ENCODE assay signal across 22 cellular contexts in genomic region chr21:39377444-39378050, GRCh38. TPM values are rescaled to one million over a fixed set of nuclear protein-coding genes. Genes with fewer than 3 reads are reported as not detected.
A peak's percentile ranks its signal among the peaks of the same experiment; 100 is the strongest.
DNase-seq lines count a peak whose midpoint lies in the region; ATAC-seq, FAIRE-seq and TF ChIP-seq lines count a peak whose summit lies in the region.
"Had no signal": no experiment of that assay in that cellular context is flagged by ENCODE, and none has a peak within 500 bp of the region (broad histone marks: within the 10 kb centered on the region; RNA-seq: fewer than 3 reads in every experiment).

No MANE protein-coding gene starts in this region.

- no peaks in the 10 kb centered on the region for H3K9me3 Mint-ChIP-seq in CD4-positive, alpha-beta T cell
- no peaks in the 10 kb centered on the region for H3K9me3 Mint-ChIP-seq in chondrocyte (ENCODE audit: low read depth)
- H3K9me3 Mint-ChIP-seq in stimulated activated naive B cell treated with anti-CD40 and anti-IgM and Interleukin-4, amounts not matched to agents 10 μg/mL and 1 μg/mL and 100 μg/mL, for 72 hours: no peaks in the 10 kb centered on the region
- H3K9me3 Mint-ChIP-seq: activated CD8-positive, alpha-beta T cell treated with anti-CD3 and anti-CD28 coated beads for 36 hours; activated T-helper 1 cell treated with anti-CD3 and anti-CD28 coated beads, Interleukin-12 subunit alpha, Interleukin-12 subunit beta, Interleukin-2, Interleukin-4 antibody, amounts not matched to agents 30 ng/mL and 10 ng/mL and 1 ng/mL, durations not matched to agents 14 hours and 24 hours and 36 hours had no signal

- H2BK20ac ChIP-seq in IMR-90 (ENCODE audit: low read depth, low read length): no peak overlapping the region

- no peak overlapping the region for H3K18ac ChIP-seq in IMR-90 (ENCODE audit: low read depth, low read length)

- peaks cover 6% of the 10 kb centered on the region for H3K79me2 ChIP-seq in keratinocyte (ENCODE audit: control insufficient read depth, insufficient read depth, low read length)

- H3K4me2 ChIP-seq in IMR-90 (ENCODE audit: low read depth, low read length) (no peak overlapping the region), keratinocyte (ENCODE audit: control insufficient read depth, extremely low read depth, insufficient read depth, low read depth, low read length) (peak overlapping the region; percentile 6)

- no peak overlapping the region for H3K27ac ChIP-seq in CD4-positive, alpha-beta T cell (ENCODE audit: low read depth, low read length)
- no peak overlapping the region for H3K27ac ChIP-seq in IMR-90 (ENCODE audit: insufficient read depth, low read length)
- H3K27ac ChIP-seq in keratinocyte (ENCODE audit: control insufficient read depth, insufficient read depth, low read length): no peak overlapping the region
- H3K27ac ChIP-seq: adrenal gland, esophagus muscularis mucosa, pancreas had no signal

- no peaks in the 10 kb centered on the region for H3K9me3 ChIP-seq in CD4-positive, alpha-beta T cell (ENCODE audit: control insufficient read depth, low read length)
- H3K9me3 ChIP-seq in IMR-90 (ENCODE audit: control insufficient read depth, insufficient read depth, low read length) (no peaks in the 10 kb centered on the region), keratinocyte (ENCODE audit: control insufficient read depth, low read depth, low read length) (no peaks in the 10 kb centered on the region)
- H3K9me3 ChIP-seq: adrenal gland, esophagus muscularis mucosa, heart right ventricle, pancreas had no signal

- H3K27ac Mint-ChIP-seq in CD4-positive, alpha-beta T cell: no peak overlapping the region
- no peak overlapping the region for H3K27ac Mint-ChIP-seq in chondrocyte (ENCODE audit: unreplicated experiment)
- no peak overlapping the region for H3K27ac Mint-ChIP-seq in stimulated activated naive B cell treated with anti-CD40 and anti-IgM and Interleukin-4, amounts not matched to agents 10 μg/mL and 1 μg/mL and 100 μg/mL, for 72 hours
- H3K27ac Mint-ChIP-seq: activated CD8-positive, alpha-beta T cell treated with anti-CD3 and anti-CD28 coated beads for 36 hours; activated T-helper 1 cell treated with anti-CD3 and anti-CD28 coated beads, Interleukin-12 subunit alpha, Interleukin-12 subunit beta, Interleukin-2, Interleukin-4 antibody, amounts not matched to agents 30 ng/mL and 10 ng/mL and 1 ng/mL, durations not matched to agents 14 hours and 24 hours and 36 hours had no signal

- H3K56ac ChIP-seq in IMR-90 (ENCODE audit: extremely low read depth, insufficient read depth, low read length): no peak overlapping the region

- no peak overlapping the region for H3K23ac ChIP-seq in IMR-90 (ENCODE audit: low read depth, low read length)

- H4K20me1 ChIP-seq in IMR-90 (ENCODE audit: insufficient read depth, low read length) (no peaks in the 10 kb centered on the region), keratinocyte (ENCODE audit: control insufficient read depth, extremely low read depth, insufficient read depth, low read length) (no peaks in the 10 kb centered on the region)

- no peak for ATAC-seq in CD4-positive, alpha-beta T cell (ENCODE audit: poor library complexity)
- ATAC-seq in IMR-90 (ENCODE audit: low read depth) (no peak), HG03025 (IDR thresholded peaks at IDR 0.05; ENCODE audit: low FRiP score, unreplicated experiment) (no peak)
- ATAC-seq in stimulated activated naive B cell treated with anti-CD40 and anti-IgM and Interleukin-4, amounts not matched to agents 10 μg/mL and 1 μg/mL and 100 μg/mL, for 72 hours (replicated peaks): no peak
- ATAC-seq: activated CD8-positive, alpha-beta T cell treated with anti-CD3 and anti-CD28 coated beads for 36 hours; heart right ventricle; left colon; Panc1; pancreas; stimulated activated naive CD8-positive, alpha-beta T cell treated with anti-CD3 and anti-CD28 coated beads, Interleukin-15, Interleukin-2, amounts not matched to agents 100 U/mL and 50 U/mL, for 24 hours had no signal

- H3K4me1 Mint-ChIP-seq in CD4-positive, alpha-beta T cell (ENCODE audit: low read depth): peaks cover 24% of the 10 kb centered on the region
- peaks cover 17% of the 10 kb centered on the region for H3K4me1 Mint-ChIP-seq in chondrocyte (ENCODE audit: low read depth)
- peaks cover 11 to 27% of the 10 kb centered on the region in 2 donors for H3K4me1 Mint-ChIP-seq in stimulated activated naive B cell treated with anti-CD40 and anti-IgM and Interleukin-4, amounts not matched to agents 10 μg/mL and 1 μg/mL and 100 μg/mL, for 72 hours

- CTCF ChIA-PET in CD4-positive, alpha-beta T cell (lab: Charles Lee): no interaction called here
- CTCF ChIA-PET in IMR-90 (lab: Yijun Ruan, JAX): no interaction called here

- no peak for TF ChIP-seq RAD21 in IMR-90 (IDR thresholded peaks at IDR 0.05; ENCODE audit: low read length)

- H3K9ac ChIP-seq in IMR-90 (ENCODE audit: low read depth, low read length): no peak overlapping the region
- H3K9ac ChIP-seq in keratinocyte (ENCODE audit: control insufficient read depth, extremely low read depth, insufficient read depth, low read length): no peak overlapping the region

- H3K9me1 ChIP-seq in IMR-90 (ENCODE audit: insufficient read depth, low read length) (0 out of 2 replicates have a peak, but pooled peaks cover 4% of the 10 kb centered on the region), keratinocyte (ENCODE audit: control insufficient read depth, extremely low read depth, insufficient read depth, low read length) (no peaks in the 10 kb centered on the region)

- H3K4me3 ChIP-seq in IMR-90 (ENCODE audit: insufficient read depth, low read depth, low read length): no peak overlapping the region
- H3K4me3 ChIP-seq in keratinocyte (ENCODE audit: control insufficient read depth in 2 of 3, extremely low read depth in 1 of 3, insufficient read depth in 2 of 3, low read depth in 1 of 3, low read length in 3 of 3): no peak overlapping the region
- H3K4me3 ChIP-seq: adrenal gland, esophagus muscularis mucosa, heart right ventricle, pancreas had no signal

- dilution Hi-C loops in IMR-90 (cut with HindIII; ENCODE audit: low sequenced_read_pairs, unreplicated experiment) (no loop called here), keratinocyte (cut with MboI; ENCODE audit: extremely low pct_ligation_motif_present, low sequenced_read_pairs) (no loop called here)

- in situ Hi-C loops in IMR-90 (cut with MboI; ENCODE audit: low sequenced_read_pairs): no loop called here

- no peaks in the 10 kb centered on the region for H3K27me3 ChIP-seq in CD4-positive, alpha-beta T cell (ENCODE audit: control insufficient read depth, insufficient read depth, low read length)
- H3K27me3 ChIP-seq in IMR-90 (ENCODE audit: control insufficient read depth, insufficient read depth, low read length) (0 out of 2 replicates have a peak, but pooled peaks cover 2% of the 10 kb centered on the region), keratinocyte (ENCODE audit: control insufficient read depth, extremely low read depth, insufficient read depth, low read length) (no peaks in the 10 kb centered on the region)
- H3K27me3 ChIP-seq: adrenal gland, esophagus muscularis mucosa, heart right ventricle, pancreas had no signal

- no peaks in the 10 kb centered on the region for H3K27me3 Mint-ChIP-seq in CD4-positive, alpha-beta T cell
- H3K27me3 Mint-ChIP-seq in chondrocyte (ENCODE audit: low read depth): peaks cover 2% of the 10 kb centered on the region
- H3K27me3 Mint-ChIP-seq in stimulated activated naive B cell treated with anti-CD40 and anti-IgM and Interleukin-4, amounts not matched to agents 10 μg/mL and 1 μg/mL and 100 μg/mL, for 72 hours: peaks cover 7 to 9% of the 10 kb centered on the region in 2 donors

- FAIRE-seq in keratinocyte (lab: Jason Lieb, UNC): no peak
- FAIRE-seq: colon, pancreas, urothelium cell line had no signal

- H2AFZ ChIP-seq in IMR-90 (replicated peaks; ENCODE audit: low read length, poor library complexity) (peak overlapping the region; percentile 58), keratinocyte (ENCODE audit: control insufficient read depth, low read length) (peak overlapping the region; percentile 37)

- no peak overlapping the region for H2AK9ac ChIP-seq in IMR-90 (replicated peaks; ENCODE audit: low read depth, low read length, poor library complexity)

- POLR2A ChIA-PET in CD4-positive, alpha-beta T cell (lab: Charles Lee): no interaction called here
- POLR2A ChIA-PET in IMR-90 (lab: Charles Lee; ENCODE audit: unreplicated experiment): interaction anchor here (0.6 kb wide), 1 partner anchor 9 kb away, joined by 3 read pairs; no protein-coding TSS in a partner anchor

- H4K91ac ChIP-seq in IMR-90 (ENCODE audit: insufficient read depth, low read depth, low read length): no peak overlapping the region; the same call in 1 of the 2 replicates

- H2AK5ac ChIP-seq in IMR-90 (ENCODE audit: low read depth, low read length): no peak overlapping the region

- H2BK5ac ChIP-seq in IMR-90 (ENCODE audit: low read depth, low read length, poor library complexity, severe bottlenecking): no peak overlapping the region

- no peak overlapping the region for H3K4ac ChIP-seq in IMR-90 (ENCODE audit: low read depth, low read length)

- peaks cover 10 to 19% of the 10 kb centered on the region in 2 experiments for H3K79me1 ChIP-seq in IMR-90 (ENCODE audit: low read depth in 1 of 2, low read length in 2 of 2)

- intact Hi-C loops in CD4-positive, alpha-beta T cell (cut with DNase I, micrococcal nuclease): loop anchor here in 1 of 2 experiments (2.0 kb wide), 1 partner anchor 27 kb away; no protein-coding TSS in a partner anchor
- intact Hi-C loops in IMR-90 (cut with micrococcal nuclease): no loop called here

- H4K8ac ChIP-seq in IMR-90 (ENCODE audit: low read depth in 2 of 2, low read length in 2 of 2): 0 out of 4 replicates have a peak overlapping the region, but pooled peaks of 1 of the 2 experiments have one; percentile 58

- no peak for DNase-seq in CD4-positive, alpha-beta T cell
- DNase-seq in IMR-90 (no peak), amniotic epithelial cell (ENCODE audit: low read depth) (peak; percentile 60), keratinocyte (ENCODE audit: low read depth, low spot score) (no peak), chondrocyte (ENCODE audit: low spot score) (no peak)
- DNase-seq in stimulated activated CD4-positive, alpha-beta T cell treated with anti-CD3 and anti-CD28 coated beads, Interleukin-15, amount 100 ng/mL, for 24 hours: no peak
- DNase-seq in stimulated activated naive B cell treated with anti-CD40 and anti-IgM and Interleukin-4, amounts not matched to agents 10 μg/mL and 1 μg/mL and 100 μg/mL, for 72 hours: no peak
- DNase-seq: activated CD8-positive, alpha-beta T cell treated with anti-CD3 and anti-CD28 coated beads for 36 hours; adrenal gland; COR-L47; GF-D8; heart right ventricle; left colon; NCI-H1105; pancreas; stimulated activated naive CD8-positive, alpha-beta T cell treated with anti-CD3 and anti-CD28 coated beads, Interleukin-15, Interleukin-2, amounts not matched to agents 100 U/mL and 50 U/mL, for 24 hours had no signal

- no peaks in the 10 kb centered on the region for H3K36me3 ChIP-seq in IMR-90 (ENCODE audit: control insufficient read depth, insufficient read depth, low read length)
- H3K36me3 ChIP-seq in keratinocyte (ENCODE audit: control insufficient read depth in 2 of 2, extremely low read depth in 1 of 2, insufficient read depth in 2 of 2, low read length in 2 of 2): no peaks in the 10 kb centered on the region
- H3K36me3 ChIP-seq: adrenal gland, heart right ventricle, pancreas had no signal

- no peak overlapping the region for H4K5ac ChIP-seq in IMR-90 (ENCODE audit: low read depth, low read length)

- TF ChIP-seq CTCF in CD4-positive, alpha-beta T cell (IDR thresholded peaks at IDR 0.05): no peak
- TF ChIP-seq CTCF in IMR-90 (conservative IDR thresholded peaks at IDR 0.05; ENCODE audit: low read depth, low read length): no peak
- peak in 1 of 3 experiments; percentile 25 for TF ChIP-seq CTCF in keratinocyte (optimal IDR thresholded peaks at IDR 0.05 in 1 of 3, IDR thresholded peaks at IDR 0.05 in 1 of 3, conservative IDR thresholded peaks at IDR 0.05 in 1 of 3; ENCODE audit: extremely low read depth in 1 of 3, insufficient read depth in 2 of 3, low read length in 3 of 3)
- TF ChIP-seq CTCF in chondrocyte (IDR thresholded peaks at IDR 0.05): no peak

- TF ChIP-seq POLR2A in IMR-90 (IDR thresholded peaks at IDR 0.05; ENCODE audit: low read depth, low read length): no peak

- no peak overlapping the region for H2BK15ac ChIP-seq in IMR-90 (ENCODE audit: low read depth, low read length)

- no peak overlapping the region for H2BK120ac ChIP-seq in IMR-90 (ENCODE audit: low read depth, low read length)

- 62% methylated on average over 2 of the region's 7 CpGs; no CpG with 5 or more reads in 1 of the 2 experiments for WGBS in IMR-90 (ENCODE audit: extremely low coverage in 2 of 2, insufficient read length in 1 of 2), 2 experiments

- H3K4me1 ChIP-seq in IMR-90 (ENCODE audit: control insufficient read depth, insufficient read depth, low read length) (0 out of 2 replicates have a peak, but pooled peaks cover 4% of the 10 kb centered on the region), keratinocyte (ENCODE audit: control insufficient read depth, extremely low read depth, insufficient read depth, low read length) (peaks cover 17% of the 10 kb centered on the region)

- no TSS peak for BruUV-seq in IMR-90 (replicated peaks; lab: Mats Ljungman, UMichigan)

- H3K14ac ChIP-seq in IMR-90 (replicated peaks; ENCODE audit: low read depth, low read length): no peak overlapping the region; the same call in 1 of the 2 replicates

- peak overlapping the region; percentile 38 for H3K4me3 Mint-ChIP-seq in CD4-positive, alpha-beta T cell
- H3K4me3 Mint-ChIP-seq in chondrocyte (ENCODE audit: unreplicated experiment): no peak overlapping the region
- H3K4me3 Mint-ChIP-seq in stimulated activated naive B cell treated with anti-CD40 and anti-IgM and Interleukin-4, amounts not matched to agents 10 μg/mL and 1 μg/mL and 100 μg/mL, for 72 hours: no peak overlapping the region
- H3K4me3 Mint-ChIP-seq: activated CD8-positive, alpha-beta T cell treated with anti-CD3 and anti-CD28 coated beads for 36 hours; activated T-helper 1 cell treated with anti-CD3 and anti-CD28 coated beads, Interleukin-12 subunit alpha, Interleukin-12 subunit beta, Interleukin-2, Interleukin-4 antibody, amounts not matched to agents 30 ng/mL and 10 ng/mL and 1 ng/mL, durations not matched to agents 14 hours and 24 hours and 36 hours had no signal

- peaks cover 7% of the 10 kb centered on the region for H3K36me3 Mint-ChIP-seq in CD4-positive, alpha-beta T cell (ENCODE audit: low read depth)
- peaks cover 2% of the 10 kb centered on the region for H3K36me3 Mint-ChIP-seq in chondrocyte (ENCODE audit: low read depth)
- peaks cover 0 to 4% of the 10 kb centered on the region in 2 donors for H3K36me3 Mint-ChIP-seq in stimulated activated naive B cell treated with anti-CD40 and anti-IgM and Interleukin-4, amounts not matched to agents 10 μg/mL and 1 μg/mL and 100 μg/mL, for 72 hours

RNA-seq across cellular contexts. Expression of gene HMGN1, which starts 28.7 kb away (rescaled TPM):
- total RNA-seq in CD4-positive, alpha-beta T cell: 100 to 1,000 TPM; 256 to 262 TPM
- total RNA-seq in IMR-90 (2012; rRNA removed): 55.2 and 234 TPM in 2 replicates
- polyA plus RNA-seq in IMR-90 (2012; rRNA removed): 136 and 155 TPM in 2 replicates
- 56.5 and 68.4 TPM in 2 replicates for polyA plus RNA-seq in IMR-90 (2012; cell fraction: cytosol; rRNA removed)
- 44.9 and 118 TPM in 2 replicates for polyA plus RNA-seq in IMR-90 (2012; cell fraction: nucleus; rRNA removed; ENCODE audit: low replicate concordance)
- 110 to 245 TPM (median 142 TPM) in 3 replicates for polyA plus RNA-seq in keratinocyte
- 89.4 TPM for polyA plus RNA-seq in keratinocyte (2011; ENCODE audit: low read depth)
- 146 and 208 TPM in 2 replicates for polyA plus RNA-seq in keratinocyte (2011; cell fraction: cytosol; rRNA removed)
- 80.9 and 133 TPM in 2 replicates for polyA plus RNA-seq in keratinocyte (2011; cell fraction: nucleus; rRNA removed)
- polyA plus RNA-seq in keratinocyte (2012; ENCODE audit: low replicate concordance): 167 and 266 TPM in 2 replicates
- polyA minus RNA-seq in keratinocyte: 13.2 to 72.1 TPM (median 20.4 TPM) in 3 replicates
- polyA minus RNA-seq in keratinocyte (2011; cell fraction: cytosol; rRNA and poly(A)+ RNA removed): 154 TPM
- 16.4 and 24.3 TPM in 2 replicates for polyA minus RNA-seq in keratinocyte (2011; cell fraction: nucleus; rRNA and poly(A)+ RNA removed)
- 218 to 266 TPM (median 230 TPM) in 3 replicates for total RNA-seq in chondrocyte
